8 cellular contexts compared by ENCODE assay signal in genomic region chr19:12937243-12938053, GRCh38. TPM values are rescaled to one million over a fixed set of nuclear protein-coding genes. Genes with fewer than 3 reads are reported as not detected.
DNase-seq lines count a peak whose midpoint lies in the region; ATAC-seq and TF ChIP-seq lines count a peak whose summit lies in the region.

No MANE protein-coding gene starts in this region.

- peaks cover 18% of the 10 kb centered on the region for H3K9me1 ChIP-seq in IMR-90 (ENCODE audit: insufficient read depth, low read length)

- peak overlapping the region; percentile 54 for H3K4ac ChIP-seq in IMR-90 (ENCODE audit: low read depth, low read length)

- no peaks in the 10 kb centered on the region for H3K9me3 ChIP-seq in IMR-90 (ENCODE audit: control insufficient read depth, insufficient read depth, low read length)
- H3K9me3 ChIP-seq in duodenal mucosa (ENCODE audit: control insufficient read depth in 1 of 2, low read length in 2 of 2) = no peaks in the 10 kb centered on the region
- no peaks in the 10 kb centered on the region for H3K9me3 ChIP-seq in mucosa of stomach (ENCODE audit: control insufficient read depth, low read length)

- H3K18ac ChIP-seq in IMR-90 (ENCODE audit: low read depth, low read length) = no peak overlapping the region

- no TSS peak for BruUV-seq in IMR-90 (replicated peaks; lab: Mats Ljungman, UMichigan)

- H3K9ac ChIP-seq in IMR-90 (ENCODE audit: low read depth, low read length) (peak overlapping the region; percentile 69), duodenal mucosa (ENCODE audit: low read depth in 1 of 2, low read length in 2 of 2) (peak overlapping the region; percentile 62 to 76), mucosa of stomach (ENCODE audit: low read length) (peak overlapping the region; percentile 99)

- peaks cover 3 to 53% of the 10 kb centered on the region in 2 experiments; a peak in 3 of 4 replicates for H3K79me1 ChIP-seq in IMR-90 (ENCODE audit: low read depth in 1 of 2, low read length in 2 of 2)

- POLR2A ChIA-PET in IMR-90 (lab: Charles Lee; ENCODE audit: unreplicated experiment) = no interaction called here
- POLR2A ChIA-PET in RWPE1 (lab: Yijun Ruan, JAX; ENCODE audit: low non-redundant PET) = interaction anchor here (0.6 to 0.8 kb wide), 3 partner anchors 9 to 19 kb away, joined by 3 read pairs; partner anchors contain the start of gene SYCE2

- 0 out of 2 replicates have a peak overlapping the region, but pooled peaks have one; percentile 7 for H2BK120ac ChIP-seq in IMR-90 (ENCODE audit: low read depth, low read length)

- H3K4me2 ChIP-seq in IMR-90 (ENCODE audit: low read depth, low read length) = peak overlapping the region; percentile 85

- H2AFZ ChIP-seq in IMR-90 (replicated peaks; ENCODE audit: low read length, poor library complexity) = peak overlapping the region; percentile 94

- TF ChIP-seq POLR2A in IMR-90 (IDR thresholded peaks at IDR 0.05; ENCODE audit: low read depth, low read length) = no peak

- H3K56ac ChIP-seq in IMR-90 (ENCODE audit: extremely low read depth, insufficient read depth, low read length) = peak overlapping the region; percentile 71

- H2BK20ac ChIP-seq in IMR-90 (ENCODE audit: low read depth, low read length) = no peak overlapping the region

- intact Hi-C loops in IMR-90 (cut with micrococcal nuclease) = no loop called here

- H4K91ac ChIP-seq in IMR-90 (ENCODE audit: insufficient read depth, low read depth, low read length) = peak overlapping the region; percentile 74

- H3K36me3 ChIP-seq in IMR-90 (ENCODE audit: control insufficient read depth, insufficient read depth, low read length) (peaks cover 28% of the 10 kb centered on the region), duodenal mucosa (ENCODE audit: control insufficient read depth in 1 of 2, insufficient read depth in 2 of 2, low read length in 2 of 2) (peaks cover 12 to 27% of the 10 kb centered on the region in 2 donors), mucosa of stomach (ENCODE audit: control insufficient read depth, insufficient read depth, low read length) (peaks cover 20% of the 10 kb centered on the region)

- H3K27me3 ChIP-seq in IMR-90 (ENCODE audit: control insufficient read depth, insufficient read depth, low read length) (no peaks in the 10 kb centered on the region), duodenal mucosa (ENCODE audit: control insufficient read depth in 1 of 2, insufficient read depth in 2 of 2, low read length in 2 of 2) (no peaks in the 10 kb centered on the region), mucosa of stomach (ENCODE audit: control insufficient read depth, insufficient read depth, low read length) (no peaks in the 10 kb centered on the region)

- peak overlapping the region; percentile 84 for H2AK5ac ChIP-seq in IMR-90 (ENCODE audit: low read depth, low read length)

- H2AK9ac ChIP-seq in IMR-90 (replicated peaks; ENCODE audit: low read depth, low read length, poor library complexity) = peak overlapping the region; percentile 100

- peak overlapping the region; percentile 10; the same call in 1 of the 2 replicates for H4K5ac ChIP-seq in IMR-90 (ENCODE audit: low read depth, low read length)

- in situ Hi-C loops in IMR-90 (cut with MboI; ENCODE audit: low sequenced_read_pairs) = no loop called here

- ATAC-seq in IMR-90 (ENCODE audit: low read depth) = no peak
- no peak for ATAC-seq in GM19324 (IDR thresholded peaks at IDR 0.05; ENCODE audit: low FRiP score, unreplicated experiment)

- DNase-seq in NCI-H1417 (lab: John Stamatoyannopoulos, UW) (peak in 2 of 3 experiments; percentile 68 to 76), NCI-H1417 treated with DMSO at 0.1 percent for 48 hours (lab: John Stamatoyannopoulos, UW) (no peak), IMR-90 (no peak), RWPE1 (ENCODE audit: low spot score) (no peak), midbrain (lab: John Stamatoyannopoulos, UW) (no peak)

- peaks cover 47% of the 10 kb centered on the region for H4K20me1 ChIP-seq in IMR-90 (ENCODE audit: insufficient read depth, low read length)

- WGBS in IMR-90 (ENCODE audit: extremely low coverage in 2 of 2, insufficient read length in 1 of 2), 2 experiments = 0% methylated on average over 1 of the region's 23 CpGs; no CpG with 5 or more reads in 1 of the 2 experiments

- H4K8ac ChIP-seq in IMR-90 (ENCODE audit: low read depth in 2 of 2, low read length in 2 of 2) = peak overlapping the region; percentile 56 to 93

- H3K14ac ChIP-seq in IMR-90 (replicated peaks; ENCODE audit: low read depth, low read length) = peak overlapping the region; percentile 58

- dilution Hi-C loops in IMR-90 (cut with HindIII; ENCODE audit: low sequenced_read_pairs, unreplicated experiment) = no loop called here

- peak overlapping the region; percentile 19; the same call in 1 of the 2 replicates for H3K23ac ChIP-seq in IMR-90 (ENCODE audit: low read depth, low read length)

- TF ChIP-seq CTCF in IMR-90 (conservative IDR thresholded peaks at IDR 0.05; ENCODE audit: low read depth, low read length) = no peak
- TF ChIP-seq CTCF in RWPE1 (conservative IDR thresholded peaks at IDR 0.05; ENCODE audit: low read depth) = no peak

- H3K27ac ChIP-seq in IMR-90 (ENCODE audit: insufficient read depth, low read length) = peak overlapping the region; percentile 66
- peak overlapping the region; percentile 87 for H3K27ac ChIP-seq in RWPE1
- peak overlapping the region; percentile 54 for H3K27ac ChIP-seq in duodenal mucosa (ENCODE audit: low read depth, low read length)

- H3K4me3 ChIP-seq in IMR-90 (ENCODE audit: insufficient read depth, low read depth, low read length) = peak overlapping the region; percentile 54
- H3K4me3 ChIP-seq in duodenal mucosa (ENCODE audit: low read depth in 1 of 2, low read length in 2 of 2) = peak overlapping the region; percentile 78 to 85
- H3K4me3 ChIP-seq in mucosa of stomach (ENCODE audit: low read length) = peak overlapping the region; percentile 57

- CTCF ChIA-PET in IMR-90 (lab: Yijun Ruan, JAX) = no interaction called here
- CTCF ChIA-PET in RWPE1 (lab: Yijun Ruan, JAX) = interaction anchor here (0.5 kb wide), 1 partner anchor 16 kb away, joined by 3 read pairs; no protein-coding TSS in a partner anchor

- no peak for TF ChIP-seq RAD21 in IMR-90 (IDR thresholded peaks at IDR 0.05; ENCODE audit: low read length)

- H3K4me1 ChIP-seq in IMR-90 (ENCODE audit: control insufficient read depth, insufficient read depth, low read length) (peaks cover 18% of the 10 kb centered on the region), duodenal mucosa (ENCODE audit: control insufficient read depth in 1 of 2, insufficient read depth in 2 of 2, low read length in 2 of 2) (peaks cover 35 to 54% of the 10 kb centered on the region in 2 donors), mucosa of stomach (ENCODE audit: control insufficient read depth, insufficient read depth, low read length) (peaks cover 36% of the 10 kb centered on the region)

- H2BK5ac ChIP-seq in IMR-90 (ENCODE audit: low read depth, low read length, poor library complexity, severe bottlenecking) = peak overlapping the region; percentile 43

- H2BK15ac ChIP-seq in IMR-90 (ENCODE audit: low read depth, low read length) = peak overlapping the region; percentile 33; the same call in 1 of the 3 replicates

TF ChIP-seq in IMR-90, 13 proteins besides CTCF, POLR2A, EP300 and RAD21:
- TF ChIP-seq BHLHE40 (IDR thresholded peaks at IDR 0.05; ENCODE audit: low read depth, low read length) (peak; percentile 67; the same call in 1 of the 2 replicates), FOS (IDR thresholded peaks at IDR 0.05; ENCODE audit: low read depth, low read length) (no peak), USF2 (IDR thresholded peaks at IDR 0.05; ENCODE audit: low read depth, low read length) (peak; percentile 46; the same call in 1 of the 2 replicates)

RNA-seq across cellular contexts. Expression of gene CALR, which starts 1.0 kb away (rescaled TPM):
- total RNA-seq in IMR-90 (2012; rRNA removed) = 3,245 and 3,358 TPM in 2 replicates
- polyA plus RNA-seq in IMR-90 (2012; rRNA removed) = 1,894 and 1,932 TPM in 2 replicates
- polyA plus RNA-seq in IMR-90 (2012; cell fraction: cytosol; rRNA removed) = 1,040 and 4,080 TPM in 2 replicates
- 541 and 964 TPM in 2 replicates for polyA plus RNA-seq in IMR-90 (2012; cell fraction: nucleus; rRNA removed; ENCODE audit: low replicate concordance)

RNA-seq across cellular contexts. Expression of gene FARSA, which starts 3.9 kb away (rescaled TPM):
- 49.3 and 53.0 TPM in 2 replicates for total RNA-seq in IMR-90 (2012; rRNA removed)
- 75.9 and 80.9 TPM in 2 replicates for polyA plus RNA-seq in IMR-90 (2012; rRNA removed)
- polyA plus RNA-seq in IMR-90 (2012; cell fraction: cytosol; rRNA removed) = 103 and 124 TPM in 2 replicates
- polyA plus RNA-seq in IMR-90 (2012; cell fraction: nucleus; rRNA removed; ENCODE audit: low replicate concordance) = 44.6 and 103 TPM in 2 replicates

RNA-seq across cellular contexts. Expression of gene RAD23A, which starts 8.2 kb away (rescaled TPM):
- total RNA-seq in IMR-90 (2012; rRNA removed) = 54.3 and 56.4 TPM in 2 replicates
- 67.8 and 79.7 TPM in 2 replicates for polyA plus RNA-seq in IMR-90 (2012; rRNA removed)
- polyA plus RNA-seq in IMR-90 (2012; cell fraction: cytosol; rRNA removed) = 95.6 and 109 TPM in 2 replicates
- polyA plus RNA-seq in IMR-90 (2012; cell fraction: nucleus; rRNA removed; ENCODE audit: low replicate concordance) = 105 and 168 TPM in 2 replicates

RNA-seq across cellular contexts. Expression of gene SYCE2, which starts 18.4 kb away (rescaled TPM):
- total RNA-seq in IMR-90 (2012; rRNA removed) = under 0.01 and 0.36 TPM in 2 replicates
- 0.19 and 0.50 TPM in 2 replicates for polyA plus RNA-seq in IMR-90 (2012; rRNA removed)
- 0.04 and 0.12 TPM in 2 replicates for polyA plus RNA-seq in IMR-90 (2012; cell fraction: cytosol; rRNA removed)
- polyA plus RNA-seq in IMR-90 (2012; cell fraction: nucleus; rRNA removed; ENCODE audit: low replicate concordance) = 0.10 and 0.14 TPM in 2 replicates

RNA-seq across cellular contexts. Expression of gene GADD45GIP1, which starts 19.6 kb away (rescaled TPM):
- 13.3 and 22.5 TPM in 2 replicates for total RNA-seq in IMR-90 (2012; rRNA removed)
- polyA plus RNA-seq in IMR-90 (2012; rRNA removed) = 42.4 and 64.7 TPM in 2 replicates
- polyA plus RNA-seq in IMR-90 (2012; cell fraction: cytosol; rRNA removed) = 94.5 and 111 TPM in 2 replicates
- 24.3 and 34.4 TPM in 2 replicates for polyA plus RNA-seq in IMR-90 (2012; cell fraction: nucleus; rRNA removed; ENCODE audit: low replicate concordance)

Comparison
In these comparisons a context has a peak if more than half of its experiments do, and no peak if none do; other contexts are left out.
1. DNase-seq: peak in NCI-H1417 (2 of 3); none in NCI-H1417 treated with DMSO at 0.1 percent for 48 hours (single experiment), IMR-90 (single experiment), RWPE1 (single experiment) and midbrain (single experiment).
2. Peak in every context shown above with its lines, with median percentiles within 50 percentile points of each other: H3K27ac ChIP-seq, H3K4me3 ChIP-seq and H3K9ac ChIP-seq.